8 cellular contexts compared by ENCODE assay signal in genomic region chr18:63366270-63366990, GRCh38.
DNase-seq lines count a peak whose midpoint lies in the region; ATAC-seq and TF ChIP-seq lines count a peak whose summit lies in the region.

No MANE protein-coding gene starts in this region.

- peak; percentile 35 for ATAC-seq in HG02943 (IDR thresholded peaks at IDR 0.05; ENCODE audit: low read depth, unreplicated experiment)

- no peaks in the 10 kb centered on the region for H3K9me3 ChIP-seq in muscle layer of colon (ENCODE audit: low read length)

- H3K27me3 ChIP-seq in muscle layer of colon (ENCODE audit: control insufficient read depth in 1 of 2, insufficient read depth in 2 of 2, low read length in 2 of 2): no peaks in the 10 kb centered on the region

- peak overlapping the region; percentile 72 for H3K9ac ChIP-seq in muscle layer of colon (ENCODE audit: low read length)

- peak; percentile 28 for DNase-seq in NOMO-1 treated with DMSO at 0.1 percent for 48 hours (lab: John Stamatoyannopoulos, UW; ENCODE audit: unreplicated experiment)
- DNase-seq in NOMO-1 treated with dmso at 0.1 percent for 144 hours (lab: John Stamatoyannopoulos, UW; ENCODE audit: unreplicated experiment): no peak
- peak; percentile 32 for DNase-seq in NCI-H510A treated with DMSO at 0.1 percent for 48 hours (lab: John Stamatoyannopoulos, UW)
- peak; percentile 83 for DNase-seq in activated CD8-positive, alpha-beta memory T cell treated with anti-CD3 and anti-CD28 coated beads, Interleukin-2, amount 50 U/mL, for 48 hours
- peak; percentile 85 for DNase-seq in epithelial cell of esophagus (ENCODE audit: low read depth)
- peak; percentile 80 for DNase-seq in stimulated activated CD8-positive, alpha-beta memory T cell treated with anti-CD3 and anti-CD28 coated beads, Interleukin-4, amount 100 ng/mL, for 48 hours

- no peak for TF ChIP-seq CTCF in epithelial cell of esophagus (IDR thresholded peaks at IDR 0.05; ENCODE audit: insufficient read depth, low read depth, low read length, missing control alignments)

- H3K4me1 ChIP-seq in muscle layer of colon (ENCODE audit: insufficient read depth, low read length): peaks cover 13% of the 10 kb centered on the region

- H3K4me3 ChIP-seq in epithelial cell of esophagus (ENCODE audit: low read length) (peak overlapping the region; percentile 75), muscle layer of colon (ENCODE audit: low read depth in 1 of 2, low read length in 2 of 2) (peak overlapping the region; percentile 76 to 89)

- H3K36me3 ChIP-seq in muscle layer of colon (ENCODE audit: insufficient read depth, low read length): peaks cover 10% of the 10 kb centered on the region

- H3K27ac ChIP-seq in muscle layer of colon (ENCODE audit: low read depth, low read length): peak overlapping the region; percentile 97
